Comparison of ENCODE assay signal across 26 cellular contexts in the genomic region with DNA sequence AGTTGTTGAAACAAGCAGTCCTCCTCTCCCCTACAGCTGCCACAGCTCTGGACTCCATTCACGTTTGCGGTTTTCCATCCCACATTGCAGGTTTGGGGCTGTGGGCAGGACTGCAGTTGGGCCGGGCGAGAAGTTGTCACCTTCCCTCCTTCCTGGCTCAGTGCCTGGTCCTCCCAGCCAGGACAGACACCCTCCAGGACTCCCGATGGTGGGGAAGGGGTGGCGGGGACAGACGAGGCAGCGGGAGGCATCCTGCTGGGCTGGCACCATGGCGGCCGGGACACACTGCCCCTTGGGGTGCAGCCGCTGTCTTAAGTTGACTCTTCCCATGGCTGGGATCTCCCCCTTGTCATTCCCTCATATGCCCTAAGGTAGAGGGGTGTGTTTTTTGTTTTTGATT.
DNase-seq lines count a peak whose midpoint lies in the region; ATAC-seq and TF ChIP-seq lines count a peak whose summit lies in the region.
"Had no signal": no experiment of that assay in that cellular context is flagged by ENCODE, and none has a peak within 500 bp of the region (broad histone marks: within the 10 kb centered on the region; RNA-seq: fewer than 3 reads in every experiment).

No MANE protein-coding gene starts in this region.

- no peak overlapping the region for H3K4me2 ChIP-seq in neuronal stem cell (ENCODE audit: insufficient read depth, low read length, poor library complexity, severe bottlenecking)
- H3K4me2 ChIP-seq: SK-N-SH had no signal

- peaks cover 47% of the 10 kb centered on the region for H3K27me3 Mint-ChIP-seq in activated T-cell treated with anti-CD3 and anti-CD28 coated beads, Interleukin-2, amount 50 U/mL, for 24 hours
- H3K27me3 Mint-ChIP-seq: activated CD4-positive, alpha-beta memory T cell treated with anti-CD3 and anti-CD28 coated beads, Interleukin-2, amount 10 ng/mL, durations not matched to agents 7 days and 5 days had no signal

- H3K27me3 ChIP-seq in heart left ventricle, result peaks cover 0 to 11% (median 0%) of the 10 kb centered on the region in 9 donors
- H3K27me3 ChIP-seq in dorsolateral prefrontal cortex, result peaks cover 0 to 39% (median 6%) of the 10 kb centered on the region in 45 donors
- H3K27me3 ChIP-seq in neuronal stem cell (ENCODE audit: control insufficient read depth in 3 of 3, insufficient read depth in 3 of 3, low read depth in 1 of 3, low read length in 3 of 3), result no peaks in the 10 kb centered on the region
- H3K27me3 ChIP-seq in upper lobe of right lung, result no peaks in the 10 kb centered on the region
- H3K27me3 ChIP-seq: cardiac muscle cell, pancreas, thyroid gland had no signal

- no peaks in the 10 kb centered on the region for H3K4me1 ChIP-seq in heart left ventricle
- no peaks in the 10 kb centered on the region for H3K4me1 ChIP-seq in neuronal stem cell (ENCODE audit: control insufficient read depth in 2 of 2, insufficient read depth in 1 of 2, low read depth in 1 of 2, low read length in 2 of 2)
- H3K4me1 ChIP-seq in upper lobe of right lung, result no peaks in the 10 kb centered on the region
- H3K4me1 ChIP-seq: pancreas, thyroid gland had no signal

- peak overlapping the region; percentile 27 for H3K23ac ChIP-seq in neuronal stem cell (ENCODE audit: low read depth, low read length, poor library complexity)

- no peak overlapping the region for H4K8ac ChIP-seq in neuronal stem cell (ENCODE audit: low read depth, low read length)

- peaks cover 0 to 2% (median 0%) of the 10 kb centered on the region in 12 donors for H3K9me3 ChIP-seq in heart left ventricle
- H3K9me3 ChIP-seq in neuronal stem cell (replicated peaks in 1 of 2; ENCODE audit: control insufficient read depth in 2 of 2, insufficient read depth in 1 of 2, low read depth in 1 of 2, low read length in 2 of 2), result no peaks in the 10 kb centered on the region
- H3K9me3 ChIP-seq in upper lobe of right lung, result no peaks in the 10 kb centered on the region
- H3K9me3 ChIP-seq: pancreas, SK-N-SH, thyroid gland had no signal

- H3K36me3 Mint-ChIP-seq in activated T-cell treated with anti-CD3 and anti-CD28 coated beads, Interleukin-2, amount 50 U/mL, for 24 hours (ENCODE audit: low read depth), result no peaks in the 10 kb centered on the region
- H3K36me3 Mint-ChIP-seq: activated naive CD8-positive, alpha-beta T cell; CD4-positive, alpha-beta memory T cell had no signal

- H3K27ac ChIP-seq in heart left ventricle (no peak overlapping the region), dorsolateral prefrontal cortex (no peak overlapping the region), neuronal stem cell (replicated peaks; ENCODE audit: low read length) (no peak overlapping the region), upper lobe of right lung (no peak overlapping the region)
- H3K27ac ChIP-seq: cardiac muscle cell, coronary artery, pancreas, RWPE1, thyroid gland had no signal

- H3K18ac ChIP-seq in neuronal stem cell (ENCODE audit: low read length), result no peak overlapping the region

- ATAC-seq in heart left ventricle, result no peak
- no peak for ATAC-seq in Right ventricle myocardium superior (ENCODE audit: poor library complexity)
- ATAC-seq in upper lobe of right lung, result no peak
- no peak for ATAC-seq in HG03108 (IDR thresholded peaks at IDR 0.05; ENCODE audit: unreplicated experiment)
- no peak for ATAC-seq in HG03439 (IDR thresholded peaks at IDR 0.05; ENCODE audit: unreplicated experiment)
- ATAC-seq: pancreas, T-helper 17 cell had no signal

- no peak overlapping the region for H3K4me3 ChIP-seq in heart left ventricle
- H3K4me3 ChIP-seq in dorsolateral prefrontal cortex, result no peak overlapping the region
- no peak overlapping the region for H3K4me3 ChIP-seq in neuronal stem cell (ENCODE audit: low read length in 2 of 2)
- no peak overlapping the region for H3K4me3 ChIP-seq in upper lobe of right lung
- H3K4me3 ChIP-seq: cardiac muscle cell, coronary artery, pancreas, thyroid gland had no signal

- no peak overlapping the region for H3K4me3 Mint-ChIP-seq in activated T-cell treated with anti-CD3 and anti-CD28 coated beads, Interleukin-2, amount 50 U/mL, for 24 hours
- H3K4me3 Mint-ChIP-seq: activated CD4-positive, alpha-beta memory T cell treated with anti-CD3 and anti-CD28 coated beads, Interleukin-2, amount 10 ng/mL, durations not matched to agents 7 days and 5 days; activated naive CD8-positive, alpha-beta T cell; CD4-positive, alpha-beta memory T cell; nephron; stimulated activated naive CD8-positive, alpha-beta T cell treated with anti-CD3 and anti-CD28 coated beads, Interleukin-15, Interleukin-2, amounts not matched to agents 100 ng/mL and 50 ng/mL, for 24 hours; T-helper 17 cell had no signal

- H3K36me3 ChIP-seq in heart left ventricle, result no peaks in the 10 kb centered on the region
- H3K36me3 ChIP-seq in neuronal stem cell (replicated peaks in 1 of 2; ENCODE audit: control insufficient read depth in 2 of 2, insufficient read depth in 2 of 2, low read length in 2 of 2), result no peaks in the 10 kb centered on the region
- H3K36me3 ChIP-seq in upper lobe of right lung, result no peaks in the 10 kb centered on the region
- H3K36me3 ChIP-seq: cardiac muscle cell, pancreas, thyroid gland had no signal

- no peak overlapping the region for H2AK5ac ChIP-seq in neuronal stem cell (ENCODE audit: low read depth, low read length)

- TF ChIP-seq POLR2A in heart left ventricle (IDR thresholded peaks at IDR 0.05), result no peak

- H2BK120ac ChIP-seq in neuronal stem cell (ENCODE audit: low read depth, low read length), result no peak overlapping the region

- peak overlapping the region; percentile 43 for H3K14ac ChIP-seq in neuronal stem cell (ENCODE audit: low read length)

- H3K27ac Mint-ChIP-seq in activated T-cell treated with anti-CD3 and anti-CD28 coated beads, Interleukin-2, amount 50 U/mL, for 24 hours, result no peak overlapping the region
- H3K27ac Mint-ChIP-seq: activated CD4-positive, alpha-beta memory T cell treated with anti-CD3 and anti-CD28 coated beads, Interleukin-2, amount 10 ng/mL, durations not matched to agents 7 days and 5 days; activated naive CD8-positive, alpha-beta T cell; CD4-positive, alpha-beta memory T cell; nephron; stimulated activated naive CD8-positive, alpha-beta T cell treated with anti-CD3 and anti-CD28 coated beads, Interleukin-15, Interleukin-2, amounts not matched to agents 100 ng/mL and 50 ng/mL, for 24 hours; T-helper 17 cell had no signal

- peak overlapping the region; percentile 13 for H3K9ac ChIP-seq in neuronal stem cell (ENCODE audit: low read depth, low read length, poor library complexity)
- H3K9ac ChIP-seq: SK-N-SH had no signal

- no peak overlapping the region for H2BK12ac ChIP-seq in neuronal stem cell (ENCODE audit: low read length)

- intact Hi-C loops in heart left ventricle (cut with DNase I), result no loop called here
- intact Hi-C loops in Right ventricle myocardium superior (cut with DNase I), result no loop called here
- intact Hi-C loops in dorsolateral prefrontal cortex (cut with DNase I), result no loop called here
- intact Hi-C loops in upper lobe of right lung (cut with DNase I), result no loop called here

- H3K4me1 Mint-ChIP-seq in activated T-cell treated with anti-CD3 and anti-CD28 coated beads, Interleukin-2, amount 50 U/mL, for 24 hours (ENCODE audit: low read depth), result no peaks in the 10 kb centered on the region
- H3K4me1 Mint-ChIP-seq: activated CD4-positive, alpha-beta memory T cell treated with anti-CD3 and anti-CD28 coated beads, Interleukin-2, amount 10 ng/mL, durations not matched to agents 7 days and 5 days; CD4-positive, alpha-beta memory T cell; T-helper 17 cell had no signal

- no peaks in the 10 kb centered on the region for H3K79me1 ChIP-seq in neuronal stem cell (ENCODE audit: low read depth, low read length)

- H2BK5ac ChIP-seq in neuronal stem cell (ENCODE audit: low read length), result no peak overlapping the region

- H2BK15ac ChIP-seq in neuronal stem cell (ENCODE audit: low read length), result no peak overlapping the region

- H4K91ac ChIP-seq in neuronal stem cell (ENCODE audit: low read depth, low read length, poor library complexity), result no peak overlapping the region

- no peaks in the 10 kb centered on the region for H3K9me3 Mint-ChIP-seq in activated T-cell treated with anti-CD3 and anti-CD28 coated beads, Interleukin-2, amount 50 U/mL, for 24 hours
- H3K9me3 Mint-ChIP-seq: stimulated activated naive CD8-positive, alpha-beta T cell treated with anti-CD3 and anti-CD28 coated beads, Interleukin-15, Interleukin-2, amounts not matched to agents 100 ng/mL and 50 ng/mL, for 24 hours had no signal

- WGBS in heart left ventricle, 4 donors, result 82 to 86% (median 84%) methylated on average over 11 of the region's 11 CpGs
- no CpG with 5 or more reads among the region's 11 CpGs for WGBS in neuronal stem cell (ENCODE audit: extremely low coverage in 2 of 2, insufficient read length in 2 of 2, insufficient replicate concordance in 1 of 2), 2 donors

- H3K4ac ChIP-seq in neuronal stem cell (ENCODE audit: low read length), result no peak overlapping the region

- TF ChIP-seq CTCF in heart left ventricle (IDR thresholded peaks at IDR 0.05) (no peak), dorsolateral prefrontal cortex (IDR thresholded peaks at IDR 0.05 in 54 of 56, conservative IDR thresholded peaks at IDR 0.05 in 2 of 56; ENCODE audit: low read depth in 1 of 56, partially characterized antibody in 56 of 56) (no peak), upper lobe of right lung (IDR thresholded peaks at IDR 0.05) (no peak)

- DNase-seq in heart left ventricle (peak in 4 of 5 donors; percentile 2 to 23 (median 7)), Right ventricle myocardium superior (no peak), dorsolateral prefrontal cortex (peak in 8 of 10 donors; percentile 1 to 33 (median 14)), neuronal stem cell (ENCODE audit: low spot score) (no peak), upper lobe of right lung (peak; percentile 52)
- DNase-seq in activated T-cell treated with anti-CD3 and anti-CD28 coated beads, Interleukin-2, amount 50 U/mL, for 24 hours, result no peak
- DNase-seq: activated CD4-positive, alpha-beta memory T cell treated with anti-CD3 and anti-CD28 coated beads, Interleukin-2, amount 10 ng/mL, durations not matched to agents 7 days and 5 days; activated T-cell treated with anti-CD3 and anti-CD28 coated beads for 4 hours; CD4-positive, alpha-beta memory T cell; effector memory CD4-positive, alpha-beta T cell; glutamatergic neuron; NCI-H1048; NCI-H1694 treated with DMSO at 0.1 percent for 48 hours; SK-N-SH; stimulated activated CD8-positive, alpha-beta memory T cell treated with anti-CD3 and anti-CD28 coated beads, Interleukin-4, amount 100 ng/mL, for 48 hours; thyroid gland had no signal

- no peak overlapping the region for H2AFZ ChIP-seq in neuronal stem cell (ENCODE audit: low read length)

Comparison
In these comparisons a context has a peak if more than half of its experiments do, and no peak if none do; other contexts are left out.
1. DNase-seq: peak in heart left ventricle (4 of 5), dorsolateral prefrontal cortex (8 of 10) and upper lobe of right lung (single experiment); none in Right ventricle myocardium superior (single experiment), neuronal stem cell (single experiment) and activated T-cell treated with anti-CD3 and anti-CD28 coated beads, Interleukin-2, amount 50 U/mL, for 24 hours (single experiment).